Comparison of ENCODE assay signal across 8 cellular contexts in the genomic region with DNA sequence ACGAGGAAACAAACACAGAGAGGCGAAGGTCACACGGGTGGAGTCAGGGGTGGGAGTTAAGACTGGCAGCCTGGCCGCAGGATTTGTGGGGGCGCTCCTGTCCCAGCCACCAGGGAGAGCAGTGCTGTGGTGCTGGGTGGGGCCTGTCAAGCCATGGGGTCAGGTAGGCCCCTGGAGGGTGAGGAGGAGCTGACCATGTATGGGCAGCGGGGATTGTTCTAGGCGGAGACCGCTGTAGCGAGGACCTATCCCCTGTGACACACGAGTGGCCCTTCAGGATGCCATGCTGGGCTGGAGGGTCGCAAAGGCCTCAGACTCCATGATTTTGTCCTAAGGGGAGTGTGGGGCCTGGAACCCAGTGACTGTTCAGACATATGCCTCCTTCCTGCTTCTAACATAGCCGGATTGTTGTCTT. TPM values are rescaled to one million over a fixed set of nuclear protein-coding genes. Genes with fewer than 3 reads are reported as not detected.
DNase-seq lines count a peak whose midpoint lies in the region; ATAC-seq and TF ChIP-seq lines count a peak whose summit lies in the region.

No MANE protein-coding gene starts in this region.

- TF ChIP-seq CTCF in SK-N-SH (IDR thresholded peaks at IDR 0.05) (no peak), ovary (IDR thresholded peaks at IDR 0.05) (no peak)

- H3K4me2 ChIP-seq in SK-N-SH, result no peak overlapping the region

- TF ChIP-seq EP300 in SK-N-SH (IDR thresholded peaks at IDR 0.05; ENCODE audit: borderline replicate concordance in 1 of 2, low read depth in 1 of 2, low read length in 1 of 2) (no peak), ovary (IDR thresholded peaks at IDR 0.05) (no peak)

- intact Hi-C loops in ovary (cut with DNase I), result loop anchor here (5.0 to 10.0 kb wide), 4 partner anchors 217 to 813 kb away; a partner anchor contains a TSS

- no peaks in the 10 kb centered on the region for H3K9me3 ChIP-seq in SK-N-SH
- H3K9me3 ChIP-seq in ovary, result no peaks in the 10 kb centered on the region

- peak overlapping the region; percentile 70; the same call in 1 of the 2 replicates for H2AFZ ChIP-seq in SK-N-SH (ENCODE audit: low read depth)

- H3K9ac ChIP-seq in SK-N-SH, result no peak overlapping the region

- CTCF ChIA-PET in SK-N-SH (lab: Yijun Ruan, JAX), result interaction anchor here (0.6 to 3.9 kb wide), 18 partner anchors 9 to 815 kb away, joined by 3 to 62 read pairs (median 6); a partner anchor contains a TSS

- peaks cover 4 to 14% of the 10 kb centered on the region in 2 experiments; a peak in 2 of 4 replicates for H3K4me1 ChIP-seq in SK-N-SH (ENCODE audit: control insufficient read depth in 1 of 2, insufficient read depth in 2 of 2, low read depth in 1 of 2, low read length in 1 of 2)
- peaks cover 8% of the 10 kb centered on the region for H3K4me1 ChIP-seq in ovary (ENCODE audit: insufficient read depth)

- H3K27ac ChIP-seq in SK-N-SH (ENCODE audit: low read depth in 2 of 2, low read length in 1 of 2), result no peak overlapping the region
- H3K27ac ChIP-seq in ovary, result peak overlapping the region in 1 of 2 donors; percentile 25

- H3K9me2 ChIP-seq in SK-N-SH, result no peaks in the 10 kb centered on the region

- no peak for DNase-seq in SK-N-SH
- peak; percentile 42 for DNase-seq in NCI-H69 (lab: John Stamatoyannopoulos, UW)
- peak; percentile 75 for DNase-seq in cerebellar cortex (ENCODE audit: low spot score)
- DNase-seq in ovary, result peak in 4 of 5 donors; percentile 31 to 57 (median 52)
- DNase-seq in hippocampal formation (lab: John Stamatoyannopoulos, UW), result no peak
- DNase-seq in RPMI8226, result no peak
- no peak for DNase-seq in NCI-H2081 treated with DMSO at 0.1 percent for 48 hours (lab: John Stamatoyannopoulos, UW)

- no peak for TF ChIP-seq RAD21 in SK-N-SH (IDR thresholded peaks at IDR 0.05; ENCODE audit: low read length)

- H3K27me3 ChIP-seq in SK-N-SH (ENCODE audit: insufficient read depth) (no peaks in the 10 kb centered on the region), ovary (no peaks in the 10 kb centered on the region)

- 85% methylated on average over 9 of the region's 12 CpGs for WGBS in SK-N-SH (ENCODE audit: low lambda C conversion rate)
- WGBS in ovary, 3 donors, result 78 to 84% (median 83%) methylated on average over 12 of the region's 12 CpGs

- TF ChIP-seq POLR2A in ovary (IDR thresholded peaks at IDR 0.05), result no peak

- H3F3A ChIP-seq in SK-N-SH (replicated peaks; ENCODE audit: insufficient read depth), result no peaks in the 10 kb centered on the region

- peaks cover 18% of the 10 kb centered on the region for H3K79me2 ChIP-seq in SK-N-SH (ENCODE audit: insufficient read depth)

- ATAC-seq in SK-N-SH treated with all-trans-retinoic acid at 6 μM for 48 hours, result no peak

- no peak overlapping the region for H3K4me3 ChIP-seq in SK-N-SH (ENCODE audit: low read depth in 2 of 2, low read length in 1 of 2)
- H3K4me3 ChIP-seq in ovary, result no peak overlapping the region

- POLR2A ChIA-PET in SK-N-SH (lab: Yijun Ruan, JAX), result no interaction called here

- H3K36me3 ChIP-seq in SK-N-SH (replicated peaks in 1 of 2; ENCODE audit: control insufficient read depth in 1 of 2, insufficient read depth in 2 of 2, low read length in 1 of 2), result peaks cover 0 to 5% of the 10 kb centered on the region in 2 experiments
- H3K36me3 ChIP-seq in ovary, result no peaks in the 10 kb centered on the region

- no peaks in the 10 kb centered on the region; the same call in 1 of the 2 replicates for H4K20me1 ChIP-seq in SK-N-SH (ENCODE audit: insufficient read depth)

TF ChIP-seq in SK-N-SH, 30 proteins besides CTCF, POLR2A, EP300 and RAD21 (continues in another document):
- TF ChIP-seq SMC3 (IDR thresholded peaks at IDR 0.05; ENCODE audit: low read depth, low read length) (no peak), TAF1 (IDR thresholded peaks at IDR 0.05; ENCODE audit: borderline replicate concordance, low read depth, low read length) (no peak), TCF12 (IDR thresholded peaks at IDR 0.05) (no peak), CHD2 (IDR thresholded peaks at IDR 0.05; ENCODE audit: low read length, partially characterized antibody) (no peak), GATA2 (CRISPR knock-in tag; IDR thresholded peaks at IDR 0.05) (no peak), RCOR1 (IDR thresholded peaks at IDR 0.05; ENCODE audit: low read length) (no peak)
- TF ChIP-seq, protein P1, sequence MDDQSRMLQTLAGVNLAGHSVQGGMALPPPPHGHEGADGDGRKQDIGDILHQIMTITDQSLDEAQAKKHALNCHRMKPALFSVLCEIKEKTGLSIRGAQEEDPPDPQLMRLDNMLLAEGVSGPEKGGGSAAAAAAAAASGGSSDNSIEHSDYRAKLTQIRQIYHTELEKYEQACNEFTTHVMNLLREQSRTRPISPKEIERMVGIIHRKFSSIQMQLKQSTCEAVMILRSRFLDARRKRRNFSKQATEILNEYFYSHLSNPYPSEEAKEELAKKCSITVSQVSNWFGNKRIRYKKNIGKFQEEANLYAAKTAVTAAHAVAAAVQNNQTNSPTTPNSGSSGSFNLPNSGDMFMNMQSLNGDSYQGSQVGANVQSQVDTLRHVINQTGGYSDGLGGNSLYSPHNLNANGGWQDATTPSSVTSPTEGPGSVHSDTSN (IDR thresholded peaks at IDR 0.05), result no peak
- TF ChIP-seq, protein P2, sequence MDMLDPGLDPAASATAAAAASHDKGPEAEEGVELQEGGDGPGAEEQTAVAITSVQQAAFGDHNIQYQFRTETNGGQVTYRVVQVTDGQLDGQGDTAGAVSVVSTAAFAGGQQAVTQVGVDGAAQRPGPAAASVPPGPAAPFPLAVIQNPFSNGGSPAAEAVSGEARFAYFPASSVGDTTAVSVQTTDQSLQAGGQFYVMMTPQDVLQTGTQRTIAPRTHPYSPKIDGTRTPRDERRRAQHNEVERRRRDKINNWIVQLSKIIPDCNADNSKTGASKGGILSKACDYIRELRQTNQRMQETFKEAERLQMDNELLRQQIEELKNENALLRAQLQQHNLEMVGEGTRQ (IDR thresholded peaks at IDR 0.05; ENCODE audit: borderline replicate concordance, low read depth, low read length), result no peak
- TF ChIP-seq, protein P3, sequence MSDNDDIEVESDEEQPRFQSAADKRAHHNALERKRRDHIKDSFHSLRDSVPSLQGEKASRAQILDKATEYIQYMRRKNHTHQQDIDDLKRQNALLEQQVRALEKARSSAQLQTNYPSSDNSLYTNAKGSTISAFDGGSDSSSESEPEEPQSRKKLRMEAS (IDR thresholded peaks at IDR 0.05; ENCODE audit: low read depth), result no peak

TF ChIP-seq in SK-N-SH treated with all-trans-retinoic acid at 6 μM for 48 hours, 23 proteins besides CTCF, POLR2A, EP300 and RAD21 (continues in another document):
- TF ChIP-seq BACH2 (CRISPR knock-in tag; IDR thresholded peaks at IDR 0.05; ENCODE audit: borderline replicate concordance) (no peak), ISL1 (CRISPR knock-in tag; IDR thresholded peaks at IDR 0.05) (no peak), ZNF8 (CRISPR knock-in tag; IDR thresholded peaks at IDR 0.05) (no peak), OSR1 (CRISPR knock-in tag; IDR thresholded peaks at IDR 0.05) (no peak), RARB (CRISPR knock-in tag; IDR thresholded peaks at IDR 0.05) (no peak), ZNF565 (CRISPR knock-in tag; conservative IDR thresholded peaks at IDR 0.05; ENCODE audit: low read depth) (no peak)
- TF ChIP-seq, protein P4, sequence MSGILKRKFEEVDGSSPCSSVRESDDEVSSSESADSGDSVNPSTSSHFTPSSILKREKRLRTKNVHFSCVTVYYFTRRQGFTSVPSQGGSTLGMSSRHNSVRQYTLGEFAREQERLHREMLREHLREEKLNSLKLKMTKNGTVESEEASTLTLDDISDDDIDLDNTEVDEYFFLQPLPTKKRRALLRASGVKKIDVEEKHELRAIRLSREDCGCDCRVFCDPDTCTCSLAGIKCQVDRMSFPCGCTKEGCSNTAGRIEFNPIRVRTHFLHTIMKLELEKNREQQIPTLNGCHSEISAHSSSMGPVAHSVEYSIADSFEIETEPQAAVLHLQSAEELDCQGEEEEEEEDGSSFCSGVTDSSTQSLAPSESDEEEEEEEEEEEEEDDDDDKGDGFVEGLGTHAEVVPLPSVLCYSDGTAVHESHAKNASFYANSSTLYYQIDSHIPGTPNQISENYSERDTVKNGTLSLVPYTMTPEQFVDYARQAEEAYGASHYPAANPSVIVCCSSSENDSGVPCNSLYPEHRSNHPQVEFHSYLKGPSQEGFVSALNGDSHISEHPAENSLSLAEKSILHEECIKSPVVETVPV (CRISPR knock-in tag; IDR thresholded peaks at IDR 0.05), result no peak
- TF ChIP-seq, protein P5, sequence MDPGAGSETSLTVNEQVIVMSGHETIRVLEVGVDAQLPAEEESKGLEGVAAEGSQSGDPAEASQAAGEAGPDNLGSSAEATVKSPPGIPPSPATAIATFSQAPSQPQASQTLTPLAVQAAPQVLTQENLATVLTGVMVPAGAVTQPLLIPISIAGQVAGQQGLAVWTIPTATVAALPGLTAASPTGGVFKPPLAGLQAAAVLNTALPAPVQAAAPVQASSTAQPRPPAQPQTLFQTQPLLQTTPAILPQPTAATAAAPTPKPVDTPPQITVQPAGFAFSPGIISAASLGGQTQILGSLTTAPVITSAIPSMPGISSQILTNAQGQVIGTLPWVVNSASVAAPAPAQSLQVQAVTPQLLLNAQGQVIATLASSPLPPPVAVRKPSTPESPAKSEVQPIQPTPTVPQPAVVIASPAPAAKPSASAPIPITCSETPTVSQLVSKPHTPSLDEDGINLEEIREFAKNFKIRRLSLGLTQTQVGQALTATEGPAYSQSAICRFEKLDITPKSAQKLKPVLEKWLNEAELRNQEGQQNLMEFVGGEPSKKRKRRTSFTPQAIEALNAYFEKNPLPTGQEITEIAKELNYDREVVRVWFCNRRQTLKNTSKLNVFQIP (CRISPR knock-in tag; IDR thresholded peaks at IDR 0.05; ENCODE audit: borderline replicate concordance, low read depth), result no peak

RNA-seq across cellular contexts. Expression of a gene that starts 1.6 kb away (rescaled TPM):
- polyA plus RNA-seq in SK-N-SH (2012; rRNA removed), result 77.3 and 97.2 TPM in 2 replicates
- polyA plus RNA-seq in SK-N-SH (2012; cell fraction: cytosol; rRNA removed), result 67.1 and 75.9 TPM in 2 replicates
- 48.9 and 89.0 TPM in 2 replicates for polyA plus RNA-seq in SK-N-SH (2012; cell fraction: nucleus; rRNA removed)
- 100 to 1,000 TPM in 1 of 7 donors, 10 to 100 TPM in 6; 41.9 to 117 (median 44.2) TPM for total RNA-seq in ovary
- polyA plus RNA-seq in ovary, result 100 to 1,000 TPM in 1 of 2 donors, 1 to 10 TPM in 1; 9.1 to 130 TPM

RNA-seq across cellular contexts. Expression of a gene that starts 13.7 kb away (rescaled TPM):
- polyA plus RNA-seq in SK-N-SH (2012; rRNA removed), result 375 and 436 TPM in 2 replicates
- 311 and 361 TPM in 2 replicates for polyA plus RNA-seq in SK-N-SH (2012; cell fraction: cytosol; rRNA removed)
- 604 and 658 TPM in 2 replicates for polyA plus RNA-seq in SK-N-SH (2012; cell fraction: nucleus; rRNA removed)
- total RNA-seq in ovary, result 100 to 1,000 TPM; 212 to 611 (median 246) TPM
- polyA plus RNA-seq in ovary, result 100 to 1,000 TPM; 393 to 398 TPM

RNA-seq across cellular contexts. Expression of a gene that starts 32.0 kb away (rescaled TPM):
- polyA plus RNA-seq in SK-N-SH (2012; rRNA removed) (7.5 and 7.7 TPM in 2 replicates), ovary (10 to 100 TPM; 11.4 to 19.2 TPM)
- 6.2 and 7.6 TPM in 2 replicates for polyA plus RNA-seq in SK-N-SH (2012; cell fraction: cytosol; rRNA removed)
- polyA plus RNA-seq in SK-N-SH (2012; cell fraction: nucleus; rRNA removed), result 7.8 and 8.4 TPM in 2 replicates
- 10 to 100 TPM; 13.1 to 23.9 (median 19.9) TPM for total RNA-seq in ovary

RNA-seq across cellular contexts. Expression of a gene that starts 36.5 kb away (rescaled TPM):
- under 0.01 TPM in 1 of 2 replicates, not detected in the other for polyA plus RNA-seq in SK-N-SH (2012; rRNA removed)
- polyA plus RNA-seq in SK-N-SH (2012; cell fraction: cytosol; rRNA removed), result under 0.01 TPM in 1 of 2 replicates, not detected in the other
- polyA plus RNA-seq in SK-N-SH (2012; cell fraction: nucleus; rRNA removed), result 0.01 and 0.02 TPM in 2 replicates
- under 1 TPM in 6 of 7 donors, not detected in 1; 0.05 to 0.23 (median 0.11) TPM for total RNA-seq in ovary
- under 1 TPM; 0.02 to 0.07 TPM for polyA plus RNA-seq in ovary

Comparison
In these comparisons a context has a peak if more than half of its experiments do, and no peak if none do; other contexts are left out.
1. DNase-seq: peak in NCI-H69 (single experiment), cerebellar cortex (single experiment) and ovary (4 of 5); none in SK-N-SH (single experiment), hippocampal formation (0 of 2), RPMI8226 (single experiment) and NCI-H2081 treated with DMSO at 0.1 percent for 48 hours (single experiment).